1 cellular context compared by ENCODE assay signal in the genomic region with DNA sequence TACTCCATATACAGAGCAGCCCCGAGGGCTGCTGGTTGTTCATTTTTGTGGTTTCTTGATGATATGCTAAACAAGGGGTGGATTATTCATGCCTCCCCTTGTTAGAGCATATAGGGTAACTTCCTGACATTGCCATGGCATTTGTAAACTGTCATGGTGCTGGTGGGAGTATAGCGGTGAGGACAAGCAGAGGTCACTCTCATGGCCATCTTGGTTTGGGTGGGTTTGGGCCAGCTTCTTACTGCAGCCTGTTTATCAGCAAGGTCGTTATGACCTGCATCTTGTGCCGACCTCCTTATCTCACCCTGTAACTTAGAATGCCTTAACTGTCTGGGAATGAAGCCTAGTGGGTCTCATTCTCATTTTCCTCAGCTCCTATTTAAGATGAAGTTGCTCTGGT.
TF ChIP-seq lines count a peak whose summit lies in the region.

No MANE protein-coding gene starts in this region.

TF ChIP-seq in WTC11, 78 proteins besides CTCF, POLR2A, EP300 and RAD21 (continued from another document):
- no peak for TF ChIP-seq CREM (CRISPR knock-in tag; IDR thresholded peaks at IDR 0.05)
- no peak for TF ChIP-seq ZNF396 (CRISPR knock-in tag; IDR thresholded peaks at IDR 0.05; ENCODE audit: borderline replicate concordance)
- no peak for TF ChIP-seq PRRX2 (CRISPR knock-in tag; IDR thresholded peaks at IDR 0.05)
- no peak for TF ChIP-seq HMGA2 (CRISPR knock-in tag; IDR thresholded peaks at IDR 0.05)
- TF ChIP-seq, protein P1, sequence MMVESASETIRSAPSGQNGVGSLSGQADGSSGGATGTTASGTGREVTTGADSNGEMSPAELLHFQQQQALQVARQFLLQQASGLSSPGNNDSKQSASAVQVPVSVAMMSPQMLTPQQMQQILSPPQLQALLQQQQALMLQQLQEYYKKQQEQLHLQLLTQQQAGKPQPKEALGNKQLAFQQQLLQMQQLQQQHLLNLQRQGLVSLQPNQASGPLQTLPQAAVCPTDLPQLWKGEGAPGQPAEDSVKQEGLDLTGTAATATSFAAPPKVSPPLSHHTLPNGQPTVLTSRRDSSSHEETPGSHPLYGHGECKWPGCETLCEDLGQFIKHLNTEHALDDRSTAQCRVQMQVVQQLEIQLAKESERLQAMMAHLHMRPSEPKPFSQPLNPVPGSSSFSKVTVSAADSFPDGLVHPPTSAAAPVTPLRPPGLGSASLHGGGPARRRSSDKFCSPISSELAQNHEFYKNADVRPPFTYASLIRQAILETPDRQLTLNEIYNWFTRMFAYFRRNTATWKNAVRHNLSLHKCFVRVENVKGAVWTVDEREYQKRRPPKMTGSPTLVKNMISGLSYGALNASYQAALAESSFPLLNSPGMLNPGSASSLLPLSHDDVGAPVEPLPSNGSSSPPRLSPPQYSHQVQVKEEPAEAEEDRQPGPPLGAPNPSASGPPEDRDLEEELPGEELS (CRISPR knock-in tag; IDR thresholded peaks at IDR 0.05): no peak
